Comparison of ENCODE assay signal across 18 cellular contexts in genomic region chr9:37328561-37329227, GRCh38.
A peak's percentile ranks its signal among the peaks of the same experiment; 100 is the strongest.
DNase-seq lines count a peak whose midpoint lies in the region; ATAC-seq, FAIRE-seq and TF ChIP-seq lines count a peak whose summit lies in the region.
"Had no signal": no experiment of that assay in that cellular context is flagged by ENCODE, and none has a peak within 500 bp of the region (broad histone marks: within the 10 kb centered on the region; RNA-seq: fewer than 3 reads in every experiment).

No MANE protein-coding gene starts in this region.

- intact Hi-C loops in kidney (cut with DNase I), result no loop called here

- H3K79me2 ChIP-seq in SU-DHL-6 (ENCODE audit: insufficient read depth, low read length), result peaks cover 83% of the 10 kb centered on the region

- H3K27ac ChIP-seq in 22Rv1 (peak overlapping the region; percentile 30), SU-DHL-6 (ENCODE audit: low read depth, low read length) (peak overlapping the region; percentile 93), kidney (ENCODE audit: low read depth in 2 of 2, low read length in 2 of 2) (no peak overlapping the region)
- H3K27ac ChIP-seq: PC-9, RWPE1, SJCRH30 had no signal

- no peak overlapping the region for H3K4me3 ChIP-seq in SU-DHL-6 (ENCODE audit: insufficient read depth, low read length, poor library complexity, severe bottlenecking)
- H3K4me3 ChIP-seq in kidney (ENCODE audit: low read length in 2 of 2), result no peak overlapping the region
- H3K4me3 ChIP-seq: BLaER1 treated with 17β-estradiol and CSF1 and Interleukin-3, amounts not matched to agents 10 nM and 100 nM; PC-9; SJCRH30 had no signal

- H3K36me3 ChIP-seq in SU-DHL-6 (ENCODE audit: low read length), result peaks cover 28% of the 10 kb centered on the region
- no peaks in the 10 kb centered on the region for H3K36me3 ChIP-seq in kidney (ENCODE audit: control insufficient read depth in 1 of 2, insufficient read depth in 2 of 2, low read length in 2 of 2)
- H3K36me3 ChIP-seq: SJCRH30 had no signal

- H2AFZ ChIP-seq in SU-DHL-6 (ENCODE audit: low read depth, low read length, severe bottlenecking), result no peak overlapping the region
- H2AFZ ChIP-seq: PC-9 had no signal

- no peaks in the 10 kb centered on the region for H3K4me1 ChIP-seq in kidney (ENCODE audit: control insufficient read depth in 1 of 2, insufficient read depth in 1 of 2, low read depth in 1 of 2, low read length in 2 of 2)
- H3K4me1 ChIP-seq: SJCRH30 had no signal

- peak; percentile 29 for FAIRE-seq in kidney (lab: Jason Lieb, UNC)
- FAIRE-seq: H1 had no signal

- TF ChIP-seq CTCF in 22Rv1 (IDR thresholded peaks at IDR 0.05) (no peak), SU-DHL-6 (IDR thresholded peaks at IDR 0.05; ENCODE audit: insufficient read depth, low read length, poor library complexity, severe bottlenecking) (no peak), kidney (IDR thresholded peaks at IDR 0.05; ENCODE audit: borderline replicate concordance, extremely low read depth, insufficient read depth) (no peak)

- H3K4me2 ChIP-seq in SU-DHL-6 (ENCODE audit: low read depth, low read length, poor library complexity, severe bottlenecking), result peak overlapping the region; percentile 65
- H3K4me2 ChIP-seq: PC-9 had no signal

- H3K9me3 ChIP-seq in SU-DHL-6 (ENCODE audit: insufficient read depth, low read length) (no peaks in the 10 kb centered on the region), kidney (ENCODE audit: control insufficient read depth in 1 of 2, low read length in 2 of 2) (no peaks in the 10 kb centered on the region)
- H3K9me3 ChIP-seq: BLaER1 treated with 17β-estradiol and CSF1 and Interleukin-3, amounts not matched to agents 10 nM and 100 nM; SJCRH30 had no signal

- H4K20me1 ChIP-seq in SU-DHL-6 (ENCODE audit: low read depth, low read length), result no peaks in the 10 kb centered on the region

- no peak for ATAC-seq in GM21515 (IDR thresholded peaks at IDR 0.05; ENCODE audit: unreplicated experiment)
- ATAC-seq: CD8-positive, alpha-beta T cell had no signal

- DNase-seq in HT-29 (ENCODE audit: low spot score) (peak; percentile 11), kidney (no peak), COR-L47 (lab: John Stamatoyannopoulos, UW) (no peak), HPDE6-E6E7 (ENCODE audit: extremely low spot score) (no peak)
- no peak for DNase-seq in stimulated activated CD4-positive, alpha-beta T cell treated with anti-CD3 and anti-CD28 coated beads, Interleukin-12 subunit alpha, Interleukin-12 subunit beta, amount 100 ng/mL, for 4 hours
- DNase-seq: CD8-positive, alpha-beta T cell; NCI-H187; NCI-H2107; NCI-H226; NCI-H524 treated with DMSO at 0.1 percent for 48 hours; PC-9 had no signal

- no peaks in the 10 kb centered on the region for H3K27me3 ChIP-seq in SU-DHL-6 (ENCODE audit: low read length)
- H3K27me3 ChIP-seq: BLaER1 treated with 17β-estradiol and CSF1 and Interleukin-3, amounts not matched to agents 10 nM and 100 nM; SJCRH30 had no signal

- H3K9me2 ChIP-seq in SU-DHL-6 (replicated peaks; ENCODE audit: insufficient read depth, low read length), result no peaks in the 10 kb centered on the region

- peaks cover 98% of the 10 kb centered on the region for H3F3A ChIP-seq in SU-DHL-6 (ENCODE audit: insufficient read depth)

- peak overlapping the region; percentile 55 for H3K9ac ChIP-seq in SU-DHL-6 (ENCODE audit: low read length)
- no peak overlapping the region for H3K9ac ChIP-seq in kidney (ENCODE audit: low read length in 2 of 2)

Comparison
In these comparisons a context has a peak if more than half of its experiments do, and no peak if none do; other contexts are left out.
1. H3K27ac ChIP-seq: peak in 22Rv1 (single experiment) and SU-DHL-6 (single experiment); none in kidney (0 of 2).